Comparison of ENCODE assay signal across 6 cellular contexts in genomic region chr9:35748239-35748857, GRCh38. TPM values are rescaled to one million over a fixed set of nuclear protein-coding genes. Genes with fewer than 3 reads are reported as not detected.
DNase-seq lines count a peak whose midpoint lies in the region; TF ChIP-seq lines count a peak whose summit lies in the region.

No MANE protein-coding gene starts in this region.

- H3K4me3 ChIP-seq in colonic mucosa, result peak overlapping the region; percentile 67

- DNase-seq in NCI-H748 (lab: John Stamatoyannopoulos, UW; ENCODE audit: unreplicated experiment) (peak; percentile 38), NCI-H748 treated with DMSO at 0.1 percent for 48 hours (lab: John Stamatoyannopoulos, UW) (no peak), colonic mucosa (no peak), progenitor cell of endocrine pancreas (ENCODE audit: low spot score, unreplicated experiment) (no peak), SW480 (ENCODE audit: low spot score) (no peak), COLO668 (lab: John Stamatoyannopoulos, UW; ENCODE audit: unreplicated experiment) (no peak)

- peak overlapping the region; percentile 75 for H3K27ac Mint-ChIP-seq in progenitor cell of endocrine pancreas

- no peak for TF ChIP-seq CTCF in colonic mucosa (IDR thresholded peaks at IDR 0.05)
- TF ChIP-seq CTCF in progenitor cell of endocrine pancreas (IDR thresholded peaks at IDR 0.05; ENCODE audit: unreplicated experiment), result no peak

- no peaks in the 10 kb centered on the region for H3K9me3 ChIP-seq in colonic mucosa

- intact Hi-C loops in colonic mucosa (cut with DNase I), result no loop called here

- H3K27me3 ChIP-seq in colonic mucosa, result no peaks in the 10 kb centered on the region

- H3K36me3 ChIP-seq in colonic mucosa, result no peaks in the 10 kb centered on the region

- peak overlapping the region; percentile 90 for H3K27ac ChIP-seq in colonic mucosa

- peak overlapping the region; percentile 97 to 99 for H3K9ac ChIP-seq in colonic mucosa (ENCODE audit: low read depth in 2 of 2, low read length in 2 of 2)

- peaks cover 32% of the 10 kb centered on the region for H3K4me1 Mint-ChIP-seq in progenitor cell of endocrine pancreas (ENCODE audit: low read depth)

- peaks cover 12% of the 10 kb centered on the region for H3K4me1 ChIP-seq in colonic mucosa

- no peaks in the 10 kb centered on the region for H3K9me3 Mint-ChIP-seq in progenitor cell of endocrine pancreas (ENCODE audit: low read depth)

- peaks cover 19% of the 10 kb centered on the region for H3K36me3 Mint-ChIP-seq in progenitor cell of endocrine pancreas (ENCODE audit: insufficient read depth)

- H3K4me3 Mint-ChIP-seq in progenitor cell of endocrine pancreas (ENCODE audit: low read depth), result peak overlapping the region; percentile 90

- H3K27me3 Mint-ChIP-seq in progenitor cell of endocrine pancreas, result no peaks in the 10 kb centered on the region

RNA-seq across cellular contexts. Expression of gene GBA2, which starts 0.7 kb away (rescaled TPM):
- 100 to 1,000 TPM; 127 to 157 TPM for total RNA-seq in colonic mucosa
- 130 and 138 TPM in 2 replicates for total RNA-seq in progenitor cell of endocrine pancreas

RNA-seq across cellular contexts. Expression of gene RGP1, which starts 0.7 kb away (rescaled TPM):
- total RNA-seq in colonic mucosa (10 to 100 TPM; 52.0 to 53.9 TPM), progenitor cell of endocrine pancreas (37.8 and 40.0 TPM in 2 replicates)

RNA-seq across cellular contexts. Expression of gene MSMP, which starts 5.7 kb away (rescaled TPM):
- total RNA-seq in colonic mucosa (1 to 10 TPM in 1 of 2 donors, not detected in 1; 2.1 TPM), progenitor cell of endocrine pancreas (not detected in 2 replicates)

RNA-seq across cellular contexts. Expression of gene CREB3, which starts 15.9 kb away (rescaled TPM):
- 10 to 100 TPM; 47.9 to 50.8 TPM for total RNA-seq in colonic mucosa
- total RNA-seq in progenitor cell of endocrine pancreas, result 31.5 and 33.2 TPM in 2 replicates

RNA-seq across cellular contexts. Expression of gene TLN1, which starts 16.4 kb away (rescaled TPM):
- 100 to 1,000 TPM; 177 to 196 TPM for total RNA-seq in colonic mucosa
- 136 and 141 TPM in 2 replicates for total RNA-seq in progenitor cell of endocrine pancreas
